8 cellular contexts compared by ENCODE assay signal in genomic region chrX:154603438-154604430, GRCh38. TPM values are rescaled to one million over a fixed set of nuclear protein-coding genes. Genes with fewer than 3 reads are reported as not detected.
DNase-seq lines count a peak whose midpoint lies in the region; ATAC-seq, FAIRE-seq and TF ChIP-seq lines count a peak whose summit lies in the region.
"Had no signal": no experiment of that assay in that cellular context is flagged by ENCODE, and none has a peak within 500 bp of the region (broad histone marks: within the 10 kb centered on the region; RNA-seq: fewer than 3 reads in every experiment).

No MANE protein-coding gene starts in this region.

- TF ChIP-seq RAD21 in K562 (CRISPR knock-in tag; conservative IDR thresholded peaks at IDR 0.05 in 1 of 2, IDR thresholded peaks at IDR 0.05 in 1 of 2) = no peak

- no peaks in the 10 kb centered on the region for H3K9me1 ChIP-seq in K562 (ENCODE audit: control insufficient read depth, insufficient read depth, low read length)

- TF ChIP-seq EP300 in K562 (IDR thresholded peaks at IDR 0.05; ENCODE audit: low read length) = no peak

- peak overlapping the region in 1 of 2 experiments; percentile 7; a peak in 1 of 4 replicates for H3K9ac ChIP-seq in K562 (ENCODE audit: insufficient read depth in 1 of 2, low read depth in 2 of 2, low read length in 2 of 2)

- H3K36me3 ChIP-seq in K562 (ENCODE audit: control insufficient read depth, insufficient read depth, low read length) = no peaks in the 10 kb centered on the region
- no peaks in the 10 kb centered on the region for H3K36me3 ChIP-seq in pancreas

- H3K4me3 ChIP-seq in K562 (no peak overlapping the region), pancreas (no peak overlapping the region)

- CTCF ChIA-PET in K562 (lab: Yijun Ruan, JAX; ENCODE audit: low intra/inter-chr PET ratio) = no interaction called here

- DNase-seq in HS-27A (ENCODE audit: low read depth) = peak; percentile 72
- DNase-seq in K562 (ENCODE audit: extremely low read depth in 1 of 4, low spot score in 3 of 4) = no peak
- peak in 1 of 6 donors; percentile 28 for DNase-seq in pancreas
- DNase-seq in NCI-H524 (lab: John Stamatoyannopoulos, UW) = no peak
- no peak for DNase-seq in NCI-H82 (lab: John Stamatoyannopoulos, UW)

- TF ChIP-seq POLR2A in K562 (conservative IDR thresholded peaks at IDR 0.05) = no peak

- in situ Hi-C loops in K562 (cut with MboI) = no loop called here

- TF ChIP-seq CTCF in K562 (IDR thresholded peaks at IDR 0.05 in 2 of 3, conservative IDR thresholded peaks at IDR 0.05 in 1 of 3; ENCODE audit: insufficient read depth in 2 of 3, low read depth in 1 of 3, low read length in 3 of 3) = no peak
- no peak for TF ChIP-seq CTCF in pancreas (IDR thresholded peaks at IDR 0.05)

- H3K4me1 ChIP-seq in K562 (replicated peaks in 1 of 2; ENCODE audit: control insufficient read depth in 2 of 2, insufficient read depth in 2 of 2, low read length in 2 of 2) (peaks cover 0 to 9% of the 10 kb centered on the region in 2 experiments; a peak in 2 of 5 replicates), pancreas (no peaks in the 10 kb centered on the region)

- H4K20me1 ChIP-seq in K562 (replicated peaks; ENCODE audit: control insufficient read depth, insufficient read depth, low read length) = no peaks in the 10 kb centered on the region; the same call in 1 of the 2 replicates

- POLR2A ChIA-PET in K562 (lab: Yijun Ruan, JAX) = no interaction called here

- H3K79me2 ChIP-seq in K562 (ENCODE audit: control insufficient read depth, insufficient read depth, low read length) = no peaks in the 10 kb centered on the region

- H3K9me3 ChIP-seq in K562 (replicated peaks; ENCODE audit: control insufficient read depth, insufficient read depth, low read depth, low read length) = no peaks in the 10 kb centered on the region
- no peaks in the 10 kb centered on the region for H3K9me3 ChIP-seq in pancreas

- WGBS in K562 (ENCODE audit: insufficient coverage, low coverage, missing lambda C conversion rate) = 6% methylated on average over 11 of the region's 13 CpGs
- WGBS in pancreas, 2 donors = 67 to 73% methylated on average over 13 of the region's 13 CpGs

- ATAC-seq in K562 = no peak
- peak; percentile 35 to 54 (median 44) for ATAC-seq in pancreas
- ATAC-seq in HG02763 (IDR thresholded peaks at IDR 0.05; ENCODE audit: unreplicated experiment) = no peak

- FAIRE-seq in K562 (lab: Jason Lieb, UNC) = no peak
- FAIRE-seq in pancreas (lab: Jason Lieb, UNC) = no peak

- H3K4me2 ChIP-seq in K562 (ENCODE audit: insufficient read depth, low read length) = no peak overlapping the region

- intact Hi-C loops in K562 (cut with micrococcal nuclease) = no loop called here
- intact Hi-C loops in pancreas (cut with DNase I) = no loop called here

- no peak overlapping the region for H2AFZ ChIP-seq in K562 (ENCODE audit: low read depth, low read length)

- H3K27me3 ChIP-seq in K562 (ENCODE audit: control insufficient read depth in 2 of 2, insufficient read depth in 2 of 2, low read length in 2 of 2) (peaks cover 20 to 55% of the 10 kb centered on the region in 2 experiments; a peak in 4 of 5 replicates), pancreas (no peaks in the 10 kb centered on the region)

- no peak overlapping the region for H3K27ac ChIP-seq in K562 (ENCODE audit: extremely low read depth, low read depth, low read length)
- H3K27ac ChIP-seq in pancreas = no peak overlapping the region

- BruUV-seq in K562 (replicated peaks; lab: Mats Ljungman, UMichigan) = no TSS peak

RNA-seq across cellular contexts. Expression of gene CTAG1B, which starts 15.3 kb away (rescaled TPM):
- total RNA-seq in K562 (2011; cell fraction: chromatin; rRNA removed; ENCODE audit: low replicate concordance) = not detected in 2 replicates
- total RNA-seq in K562 (2011; cell fraction: nucleolus; rRNA removed) = not detected in 2 replicates
- total RNA-seq in K562 (2011; cell fraction: nucleoplasm; rRNA removed) = not detected in 2 replicates
- total RNA-seq in K562 (2014; rRNA removed) (not detected in 2 replicates), K562 (2014; rRNA removed; fragmentation: Illumina TruSeq; extraction: Trizol) (not detected in 2 replicates), K562 (2015; rRNA removed; fragmentation: Illumina TruSeq; extraction: Trizol) (not detected in 2 replicates), K562 (2021) (not detected in 2 replicates), pancreas (not detected)
- polyA plus RNA-seq in K562 (2011; rRNA removed) (not detected in 2 replicates), K562 (2014; fragmentation: Illumina TruSeq; extraction: Trizol) (not detected in 2 replicates), K562 (2014; fragmentation: Nextera tagmentation; extraction: Ambion mirVana) (not detected), K562 (2014; rRNA removed) (not detected in 2 replicates), pancreas (not detected)
- not detected in 2 replicates for polyA plus RNA-seq in K562 (2011; cell fraction: cytosol; rRNA removed)
- polyA plus RNA-seq in K562 (2011; cell fraction: nucleus; rRNA removed) = not detected in 2 replicates
- not detected in 2 replicates for polyA plus RNA-seq in K562 (2012)
- not detected in 2 replicates for polyA minus RNA-seq in K562 (2011; rRNA and poly(A)+ RNA removed)
- not detected in 2 replicates for polyA minus RNA-seq in K562 (2011; cell fraction: cytosol; rRNA and poly(A)+ RNA removed)
- polyA minus RNA-seq in K562 (2011; cell fraction: nucleus; rRNA and poly(A)+ RNA removed) = not detected in 2 replicates
- total RNA-seq: activated T-helper 1 cell treated with anti-CD3 and anti-CD28 coated beads, Interleukin-12 subunit alpha, Interleukin-12 subunit beta, Interleukin-2, Interleukin-4 antibody, amounts not matched to agents 30 ng/mL and 10 ng/mL and 1 ng/mL, durations not matched to agents 14 hours and 24 hours and 36 hours; urinary bladder had no signal
- polyA plus RNA-seq: urinary bladder had no signal

RNA-seq across cellular contexts. Expression of gene CTAG1A, which starts 18.8 kb away (rescaled TPM):
- not detected in 2 replicates for total RNA-seq in K562 (2011; cell fraction: chromatin; rRNA removed; ENCODE audit: low replicate concordance)
- total RNA-seq in K562 (2011; cell fraction: nucleolus; rRNA removed) = not detected in 2 replicates
- total RNA-seq in K562 (2011; cell fraction: nucleoplasm; rRNA removed) = not detected in 2 replicates
- total RNA-seq in K562 (2014; rRNA removed) (0.32 TPM in 1 of 2 replicates, not detected in the other), K562 (2014; rRNA removed; fragmentation: Illumina TruSeq; extraction: Trizol) (not detected in 2 replicates), K562 (2015; rRNA removed; fragmentation: Illumina TruSeq; extraction: Trizol) (not detected in 2 replicates), K562 (2021) (not detected in 2 replicates), pancreas (not detected)
- polyA plus RNA-seq in K562 (2011; rRNA removed) (0.12 TPM in 1 of 2 replicates, not detected in the other), K562 (2014; fragmentation: Illumina TruSeq; extraction: Trizol) (not detected in 2 replicates), K562 (2014; fragmentation: Nextera tagmentation; extraction: Ambion mirVana) (not detected), K562 (2014; rRNA removed) (not detected in 2 replicates), pancreas (not detected)
- not detected in 2 replicates for polyA plus RNA-seq in K562 (2011; cell fraction: cytosol; rRNA removed)
- not detected in 2 replicates for polyA plus RNA-seq in K562 (2011; cell fraction: nucleus; rRNA removed)
- not detected in 2 replicates for polyA plus RNA-seq in K562 (2012)
- not detected in 2 replicates for polyA minus RNA-seq in K562 (2011; rRNA and poly(A)+ RNA removed)
- not detected in 2 replicates for polyA minus RNA-seq in K562 (2011; cell fraction: cytosol; rRNA and poly(A)+ RNA removed)
- not detected in 2 replicates for polyA minus RNA-seq in K562 (2011; cell fraction: nucleus; rRNA and poly(A)+ RNA removed)
- total RNA-seq: activated T-helper 1 cell treated with anti-CD3 and anti-CD28 coated beads, Interleukin-12 subunit alpha, Interleukin-12 subunit beta, Interleukin-2, Interleukin-4 antibody, amounts not matched to agents 30 ng/mL and 10 ng/mL and 1 ng/mL, durations not matched to agents 14 hours and 24 hours and 36 hours; urinary bladder had no signal
- polyA plus RNA-seq: urinary bladder had no signal

RNA-seq across cellular contexts. Expression of gene CTAG2, which starts 49.6 kb away (rescaled TPM):
- 0.46 and 5.7 TPM in 2 replicates for total RNA-seq in K562 (2011; cell fraction: chromatin; rRNA removed; ENCODE audit: low replicate concordance)
- total RNA-seq in K562 (2011; cell fraction: nucleolus; rRNA removed) = 11.4 and 15.0 TPM in 2 replicates
- total RNA-seq in K562 (2011; cell fraction: nucleoplasm; rRNA removed) = 4.5 and 7.5 TPM in 2 replicates
- total RNA-seq in K562 (2014; rRNA removed) (63.0 and 68.5 TPM in 2 replicates), K562 (2014; rRNA removed; fragmentation: Illumina TruSeq; extraction: Trizol) (4.1 and 8.2 TPM in 2 replicates), K562 (2015; rRNA removed; fragmentation: Illumina TruSeq; extraction: Trizol) (18.8 and 21.0 TPM in 2 replicates), K562 (2021) (36.0 and 38.0 TPM in 2 replicates), pancreas (not detected)
- polyA plus RNA-seq in K562 (2011; rRNA removed) (26.1 and 117 TPM in 2 replicates), K562 (2014; fragmentation: Illumina TruSeq; extraction: Trizol) (9.1 and 15.1 TPM in 2 replicates), K562 (2014; fragmentation: Nextera tagmentation; extraction: Ambion mirVana) (1 to 10 TPM; 1.7 to 2.1 TPM), K562 (2014; rRNA removed) (54.7 and 56.0 TPM in 2 replicates), pancreas (1 to 10 TPM in 1 of 2 donors, not detected in 1; 1.2 TPM)
- polyA plus RNA-seq in K562 (2011; cell fraction: cytosol; rRNA removed) = 120 and 146 TPM in 2 replicates
- polyA plus RNA-seq in K562 (2011; cell fraction: nucleus; rRNA removed) = 36.9 and 90.9 TPM in 2 replicates
- 23.1 and 25.2 TPM in 2 replicates for polyA plus RNA-seq in K562 (2012)
- 7.5 and 13.5 TPM in 2 replicates for polyA minus RNA-seq in K562 (2011; rRNA and poly(A)+ RNA removed)
- 22.1 and 70.0 TPM in 2 replicates for polyA minus RNA-seq in K562 (2011; cell fraction: cytosol; rRNA and poly(A)+ RNA removed)
- 5.0 and 19.5 TPM in 2 replicates for polyA minus RNA-seq in K562 (2011; cell fraction: nucleus; rRNA and poly(A)+ RNA removed)
- total RNA-seq: activated T-helper 1 cell treated with anti-CD3 and anti-CD28 coated beads, Interleukin-12 subunit alpha, Interleukin-12 subunit beta, Interleukin-2, Interleukin-4 antibody, amounts not matched to agents 30 ng/mL and 10 ng/mL and 1 ng/mL, durations not matched to agents 14 hours and 24 hours and 36 hours; urinary bladder had no signal
- polyA plus RNA-seq: urinary bladder had no signal

RNA-seq across cellular contexts. Expression of gene IKBKG, which starts 56.3 kb away (rescaled TPM):
- 24.9 and 66.1 TPM in 2 replicates for total RNA-seq in K562 (2011; cell fraction: chromatin; rRNA removed; ENCODE audit: low replicate concordance)
- 52.9 and 57.4 TPM in 2 replicates for total RNA-seq in K562 (2011; cell fraction: nucleolus; rRNA removed)
- 30.5 and 36.4 TPM in 2 replicates for total RNA-seq in K562 (2011; cell fraction: nucleoplasm; rRNA removed)
- 28.2 and 45.3 TPM in 2 replicates for total RNA-seq in K562 (2014; rRNA removed)
- total RNA-seq in K562 (2014; rRNA removed; fragmentation: Illumina TruSeq; extraction: Trizol) = 6.8 and 10.6 TPM in 2 replicates
- total RNA-seq in K562 (2015; rRNA removed; fragmentation: Illumina TruSeq; extraction: Trizol) = 21.9 and 22.2 TPM in 2 replicates
- 46.2 and 51.8 TPM in 2 replicates for total RNA-seq in K562 (2021)
- polyA plus RNA-seq in K562 (2011; rRNA removed) = 23.4 and 29.9 TPM in 2 replicates
- 34.4 and 69.6 TPM in 2 replicates for polyA plus RNA-seq in K562 (2011; cell fraction: cytosol; rRNA removed)
- polyA plus RNA-seq in K562 (2011; cell fraction: nucleus; rRNA removed) = 90.6 and 112 TPM in 2 replicates
- polyA plus RNA-seq in K562 (2012) = 32.7 and 39.8 TPM in 2 replicates
- polyA plus RNA-seq in K562 (2014; fragmentation: Illumina TruSeq; extraction: Trizol) = 18.6 and 29.3 TPM in 2 replicates
- polyA plus RNA-seq in K562 (2014; fragmentation: Nextera tagmentation; extraction: Ambion mirVana) = under 1 TPM; 0.68 to 0.99 TPM
- polyA plus RNA-seq in K562 (2014; rRNA removed) = 52.9 and 60.0 TPM in 2 replicates
- polyA minus RNA-seq in K562 (2011; rRNA and poly(A)+ RNA removed) = 4.2 and 5.7 TPM in 2 replicates
- 16.6 and 19.2 TPM in 2 replicates for polyA minus RNA-seq in K562 (2011; cell fraction: cytosol; rRNA and poly(A)+ RNA removed)
- polyA minus RNA-seq in K562 (2011; cell fraction: nucleus; rRNA and poly(A)+ RNA removed) = 19.4 and 22.9 TPM in 2 replicates
- total RNA-seq in pancreas = 10 to 100 TPM in 2 of 6 donors, 1 to 10 TPM in 4; 6.3 to 11.7 (median 8.3) TPM
- polyA plus RNA-seq in pancreas = 10 to 100 TPM; 25.2 to 29.7 TPM

RNA-seq across cellular contexts. Expression of gene G6PD, which starts 57.1 kb away (rescaled TPM):
- total RNA-seq in K562 (2011; cell fraction: chromatin; rRNA removed; ENCODE audit: low replicate concordance) = 99.3 and 369 TPM in 2 replicates
- total RNA-seq in K562 (2011; cell fraction: nucleolus; rRNA removed) = 201 and 212 TPM in 2 replicates
- 122 and 126 TPM in 2 replicates for total RNA-seq in K562 (2011; cell fraction: nucleoplasm; rRNA removed)
- 80.2 and 104 TPM in 2 replicates for total RNA-seq in K562 (2014; rRNA removed)
- total RNA-seq in K562 (2014; rRNA removed; fragmentation: Illumina TruSeq; extraction: Trizol) = 28.7 and 44.7 TPM in 2 replicates
- 66.4 and 73.6 TPM in 2 replicates for total RNA-seq in K562 (2015; rRNA removed; fragmentation: Illumina TruSeq; extraction: Trizol)
- 205 and 212 TPM in 2 replicates for total RNA-seq in K562 (2021)
- 44.6 and 133 TPM in 2 replicates for polyA plus RNA-seq in K562 (2011; rRNA removed)
- polyA plus RNA-seq in K562 (2011; cell fraction: cytosol; rRNA removed) = 69.2 and 84.8 TPM in 2 replicates
- polyA plus RNA-seq in K562 (2011; cell fraction: nucleus; rRNA removed) = 266 and 292 TPM in 2 replicates
- polyA plus RNA-seq in K562 (2012) = 217 and 238 TPM in 2 replicates
- polyA plus RNA-seq in K562 (2014; fragmentation: Illumina TruSeq; extraction: Trizol) = 222 and 260 TPM in 2 replicates
- polyA plus RNA-seq in K562 (2014; fragmentation: Nextera tagmentation; extraction: Ambion mirVana) = 10 to 100 TPM in 1 of 2 experiments, 1 to 10 TPM in 1; 2.9 to 18.3 TPM
- polyA plus RNA-seq in K562 (2014; rRNA removed) = 86.3 and 104 TPM in 2 replicates
- 39.7 and 47.5 TPM in 2 replicates for polyA minus RNA-seq in K562 (2011; rRNA and poly(A)+ RNA removed)
- 94.5 and 147 TPM in 2 replicates for polyA minus RNA-seq in K562 (2011; cell fraction: cytosol; rRNA and poly(A)+ RNA removed)
- 96.3 and 128 TPM in 2 replicates for polyA minus RNA-seq in K562 (2011; cell fraction: nucleus; rRNA and poly(A)+ RNA removed)
- total RNA-seq in pancreas = 10 to 100 TPM in 3 of 6 donors, 1 to 10 TPM in 3; 6.7 to 17.9 (median 11.0) TPM
- 10 to 100 TPM; 11.4 to 17.0 TPM for polyA plus RNA-seq in pancreas

Comparison
In these comparisons a context has a peak if more than half of its experiments do, and no peak if none do; other contexts are left out.
1. ATAC-seq: peak in pancreas (4 of 4); none in K562 (single experiment) and HG02763 (single experiment).